In genomic region chr20:32820000-32820697, GRCh38 we compare ENCODE assay signal across 8 cellular contexts. TPM values are rescaled to one million over a fixed set of nuclear protein-coding genes. Genes with fewer than 3 reads are reported as not detected.
DNase-seq lines count a peak whose midpoint lies in the region; ATAC-seq and TF ChIP-seq lines count a peak whose summit lies in the region.

No MANE protein-coding gene starts in this region.

- H3K4me3 Mint-ChIP-seq in activated CD8-positive, alpha-beta T cell treated with anti-CD3 and anti-CD28 coated beads, Interleukin-2, amount 10 ng/mL, durations not matched to agents 7 days and 5 days, result peak overlapping the region; percentile 96
- H3K4me3 Mint-ChIP-seq in naive B cell, result peak overlapping the region; percentile 88 to 98 (median 96)

- H3K4me3 ChIP-seq in epithelial cell of esophagus (ENCODE audit: low read length), result peak overlapping the region; percentile 79

- peak; percentile 86 for DNase-seq in AG20443 (ENCODE audit: low spot score)
- peak; percentile 72 for DNase-seq in NCI-H345 treated with DMSO at 0.1 percent for 48 hours (lab: John Stamatoyannopoulos, UW; ENCODE audit: unreplicated experiment)
- peak; percentile 84 for DNase-seq in activated CD8-positive, alpha-beta T cell treated with anti-CD3 and anti-CD28 coated beads, Interleukin-2, amount 10 ng/mL, durations not matched to agents 7 days and 5 days
- peak; percentile 45 for DNase-seq in epithelial cell of esophagus (ENCODE audit: low read depth)
- DNase-seq in naive B cell, result no peak
- peak; percentile 93 for DNase-seq in stimulated activated naive CD8-positive, alpha-beta T cell treated with anti-CD3 and anti-CD28 coated beads, Interleukin-15, Interleukin-2, amounts not matched to agents 100 U/mL and 50 U/mL, for 24 hours

- CTCF ChIA-PET in activated CD8-positive, alpha-beta T cell treated with anti-CD3 and anti-CD28 coated beads, Interleukin-2, amount 10 ng/mL, durations not matched to agents 7 days and 5 days (lab: Charles Lee), result interaction anchor here (0.6 to 2.7 kb wide), 10 partner anchors 10 to 296 kb away, joined by 3 to 11 read pairs (median 4); partner anchors contain the start of gene C20orf203

- H3K36me3 Mint-ChIP-seq in activated CD8-positive, alpha-beta T cell treated with anti-CD3 and anti-CD28 coated beads, Interleukin-2, amount 10 ng/mL, durations not matched to agents 7 days and 5 days (ENCODE audit: low read depth), result peaks cover 30% of the 10 kb centered on the region
- H3K36me3 Mint-ChIP-seq in naive B cell, result no peaks in the 10 kb centered on the region

- no peaks in the 10 kb centered on the region for H3K9me3 Mint-ChIP-seq in activated CD8-positive, alpha-beta T cell treated with anti-CD3 and anti-CD28 coated beads, Interleukin-2, amount 10 ng/mL, durations not matched to agents 7 days and 5 days (ENCODE audit: insufficient read depth)
- H3K9me3 Mint-ChIP-seq in naive B cell, result no peaks in the 10 kb centered on the region

- POLR2A ChIA-PET in activated CD8-positive, alpha-beta T cell treated with anti-CD3 and anti-CD28 coated beads, Interleukin-2, amount 10 ng/mL, durations not matched to agents 7 days and 5 days (lab: Charles Lee), result interaction anchor here (0.7 to 1.6 kb wide), 12 partner anchors 10 to 285 kb away, joined by 3 to 6 read pairs (median 3); no protein-coding TSS in a partner anchor

- TF ChIP-seq CTCF in epithelial cell of esophagus (IDR thresholded peaks at IDR 0.05; ENCODE audit: insufficient read depth, low read depth, low read length, missing control alignments), result no peak

- H3K27me3 Mint-ChIP-seq in activated CD8-positive, alpha-beta T cell treated with anti-CD3 and anti-CD28 coated beads, Interleukin-2, amount 10 ng/mL, durations not matched to agents 7 days and 5 days (ENCODE audit: low read depth), result no peaks in the 10 kb centered on the region
- H3K27me3 Mint-ChIP-seq in naive B cell, result no peaks in the 10 kb centered on the region

- H3K4me1 Mint-ChIP-seq in activated CD8-positive, alpha-beta T cell treated with anti-CD3 and anti-CD28 coated beads, Interleukin-2, amount 10 ng/mL, durations not matched to agents 7 days and 5 days (ENCODE audit: low read depth), result peaks cover 38% of the 10 kb centered on the region
- peaks cover 31 to 47% (median 42%) of the 10 kb centered on the region in 3 donors for H3K4me1 Mint-ChIP-seq in naive B cell

- ATAC-seq in GM18868 (IDR thresholded peaks at IDR 0.05; ENCODE audit: unreplicated experiment) (peak; percentile 52), HG03095 (IDR thresholded peaks at IDR 0.05; ENCODE audit: unreplicated experiment) (peak; percentile 58), naive B cell (ENCODE audit: low read depth in 2 of 2) (peak; percentile 71 to 74)
- peak; percentile 83 for ATAC-seq in activated CD8-positive, alpha-beta T cell treated with anti-CD3 and anti-CD28 coated beads, Interleukin-2, amount 10 ng/mL, durations not matched to agents 7 days and 5 days
- ATAC-seq in stimulated activated naive CD8-positive, alpha-beta T cell treated with anti-CD3 and anti-CD28 coated beads, Interleukin-15, Interleukin-2, amounts not matched to agents 100 U/mL and 50 U/mL, for 24 hours, result peak; percentile 85

- H3K27ac Mint-ChIP-seq in activated CD8-positive, alpha-beta T cell treated with anti-CD3 and anti-CD28 coated beads, Interleukin-2, amount 10 ng/mL, durations not matched to agents 7 days and 5 days, result peak overlapping the region; percentile 99
- H3K27ac Mint-ChIP-seq in naive B cell, result peak overlapping the region; percentile 93 to 99 (median 99)

RNA-seq across cellular contexts. Expression of gene MAPRE1, which starts 0.4 kb away (rescaled TPM):
- total RNA-seq in activated CD8-positive, alpha-beta T cell treated with anti-CD3 and anti-CD28 coated beads, Interleukin-2, amount 10 ng/mL, durations not matched to agents 7 days and 5 days, result 100 to 1,000 TPM; 137 to 142 TPM
- 10 to 100 TPM; 72.1 to 90.6 (median 85.3) TPM for polyA plus RNA-seq in naive B cell (ENCODE audit: low read depth in 6 of 6)

RNA-seq across cellular contexts. Expression of gene EFCAB8, which starts 38.6 kb away (rescaled TPM):
- 1 to 10 TPM; 1.0 to 1.5 TPM for total RNA-seq in activated CD8-positive, alpha-beta T cell treated with anti-CD3 and anti-CD28 coated beads, Interleukin-2, amount 10 ng/mL, durations not matched to agents 7 days and 5 days
- polyA plus RNA-seq in naive B cell (ENCODE audit: low read depth in 6 of 6), result not detected

RNA-seq across cellular contexts. Expression of gene DNMT3B, which starts 58.0 kb away (rescaled TPM):
- total RNA-seq in activated CD8-positive, alpha-beta T cell treated with anti-CD3 and anti-CD28 coated beads, Interleukin-2, amount 10 ng/mL, durations not matched to agents 7 days and 5 days, result 10 to 100 TPM in 1 of 2 experiments, 1 to 10 TPM in 1; 9.0 to 10.0 TPM
- under 1 TPM in 3 of 6 donors, not detected in 3; 0.08 to 0.13 (median 0.10) TPM for polyA plus RNA-seq in naive B cell (ENCODE audit: low read depth in 6 of 6)
